8 cellular contexts compared by ENCODE assay signal in genomic region chr2:134718095-134718955, GRCh38. TPM values are rescaled to one million over a fixed set of nuclear protein-coding genes. Genes with fewer than 3 reads are reported as not detected.
A peak's percentile ranks its signal among the peaks of the same experiment; 100 is the strongest.
DNase-seq lines count a peak whose midpoint lies in the region; ATAC-seq and TF ChIP-seq lines count a peak whose summit lies in the region.

No MANE protein-coding gene starts in this region.

- BruUV-seq in Panc1 (replicated peaks; lab: Mats Ljungman, UMichigan) = no TSS peak

- peaks cover 0 to 6% (median 0%) of the 10 kb centered on the region in 9 donors for H3K9me3 Mint-ChIP-seq in naive thymus-derived CD8-positive, alpha-beta T cell

- POLR2A ChIA-PET in Panc1 (lab: Charles Lee) = no interaction called here
- POLR2A ChIA-PET in naive thymus-derived CD8-positive, alpha-beta T cell (lab: Charles Lee) = interaction anchor here (0.9 kb wide), 1 partner anchor 38 kb away, joined by 3 read pairs; no protein-coding TSS in a partner anchor

- peaks cover 31 to 69% (median 64%) of the 10 kb centered on the region in 5 donors for H3K27me3 Mint-ChIP-seq in naive thymus-derived CD8-positive, alpha-beta T cell

- peaks cover 13 to 48% (median 23%) of the 10 kb centered on the region in 4 donors for H3K4me1 Mint-ChIP-seq in naive thymus-derived CD8-positive, alpha-beta T cell

- H3K36me3 ChIP-seq in Panc1 (ENCODE audit: control insufficient read depth, insufficient read depth, low read length) (no peaks in the 10 kb centered on the region), endocrine pancreas (ENCODE audit: control insufficient read depth, insufficient read depth, low read length) (no peaks in the 10 kb centered on the region)

- intact Hi-C loops in Panc1 (cut with micrococcal nuclease; ENCODE audit: unreplicated experiment) = no loop called here

- peak overlapping the region; percentile 99 for H3K9ac ChIP-seq in endocrine pancreas (ENCODE audit: control insufficient read depth, insufficient read depth, low read length)

- in situ Hi-C loops in Panc1 (cut with HindIII; ENCODE audit: low pct_unique_long_range_greater_than_20kb, low sequenced_read_pairs) = no loop called here

- no peak overlapping the region for H3K27ac ChIP-seq in Panc1 (ENCODE audit: low read length)

- H3K27ac Mint-ChIP-seq in naive thymus-derived CD8-positive, alpha-beta T cell = no peak overlapping the region

- H3K4me1 ChIP-seq in Panc1 (ENCODE audit: control insufficient read depth, insufficient read depth, low read length) (peaks cover 4% of the 10 kb centered on the region; the same call in 1 of the 2 replicates), endocrine pancreas (ENCODE audit: control insufficient read depth, insufficient read depth, low read length) (peaks cover 10% of the 10 kb centered on the region)

- ATAC-seq in GM21515 (IDR thresholded peaks at IDR 0.05; ENCODE audit: unreplicated experiment) (peak; percentile 45), Panc1 (peak; percentile 80), GM18517 (IDR thresholded peaks at IDR 0.05; ENCODE audit: unreplicated experiment) (no peak), HG03469 (IDR thresholded peaks at IDR 0.05; ENCODE audit: unreplicated experiment) (no peak)
- peak; percentile 52 to 62 for ATAC-seq in naive thymus-derived CD8-positive, alpha-beta T cell

- H3K4me3 ChIP-seq in Panc1 (ENCODE audit: low read depth in 2 of 2, low read length in 2 of 2) (peak overlapping the region; percentile 13 to 23; a peak in 2 of 4 replicates), endocrine pancreas (ENCODE audit: control insufficient read depth, insufficient read depth, low read length) (peak overlapping the region; percentile 76)

- no peak for TF ChIP-seq CTCF in Panc1 (IDR thresholded peaks at IDR 0.05)

- peaks cover 0 to 6% (median 2%) of the 10 kb centered on the region in 3 donors for H3K36me3 Mint-ChIP-seq in naive thymus-derived CD8-positive, alpha-beta T cell

- CTCF ChIA-PET in Panc1 (lab: Charles Lee) = no interaction called here

- H3K27me3 ChIP-seq in Panc1 (ENCODE audit: control insufficient read depth, insufficient read depth, low read length) (peaks cover 61% of the 10 kb centered on the region), endocrine pancreas (ENCODE audit: control insufficient read depth, insufficient read depth, low read length) (no peaks in the 10 kb centered on the region)

- peak; percentile 44 for DNase-seq in ELF-1 (ENCODE audit: low read depth, low spot score)
- DNase-seq in Panc1 (ENCODE audit: low read depth, low spot score) = no peak
- peak in 3 of 10 donors; percentile 13 to 27 (median 22) for DNase-seq in naive thymus-derived CD8-positive, alpha-beta T cell
- no peak for DNase-seq in T-helper 9 cell

- H3K4me3 Mint-ChIP-seq in naive thymus-derived CD8-positive, alpha-beta T cell = peak overlapping the region; percentile 66 to 83 (median 76)

- no peaks in the 10 kb centered on the region for H3K9me3 ChIP-seq in Panc1 (ENCODE audit: control insufficient read depth, insufficient read depth, low read depth, low read length)
- no peaks in the 10 kb centered on the region for H3K9me3 ChIP-seq in endocrine pancreas (ENCODE audit: control insufficient read depth, low read length)

RNA-seq across cellular contexts. Expression of gene TMEM163, which starts 0.5 kb away (rescaled TPM):
- not detected for total RNA-seq in Panc1 (2021; ENCODE audit: unreplicated experiment)
- polyA plus RNA-seq in Panc1 (2012; ENCODE audit: insufficient read length) = not detected
- total RNA-seq in naive thymus-derived CD8-positive, alpha-beta T cell = not detected
- polyA plus RNA-seq in naive thymus-derived CD8-positive, alpha-beta T cell = under 1 TPM in 1 of 3 donors, not detected in 2; 0.24 TPM

Comparison
In these comparisons a context has a peak if more than half of its experiments do, and no peak if none do; other contexts are left out.
1. ATAC-seq: peak in GM21515 (single experiment), Panc1 (single experiment) and naive thymus-derived CD8-positive, alpha-beta T cell (2 of 2); none in GM18517 (single experiment) and HG03469 (single experiment).